Comparison of ENCODE assay signal across 22 cellular contexts in the genomic region with DNA sequence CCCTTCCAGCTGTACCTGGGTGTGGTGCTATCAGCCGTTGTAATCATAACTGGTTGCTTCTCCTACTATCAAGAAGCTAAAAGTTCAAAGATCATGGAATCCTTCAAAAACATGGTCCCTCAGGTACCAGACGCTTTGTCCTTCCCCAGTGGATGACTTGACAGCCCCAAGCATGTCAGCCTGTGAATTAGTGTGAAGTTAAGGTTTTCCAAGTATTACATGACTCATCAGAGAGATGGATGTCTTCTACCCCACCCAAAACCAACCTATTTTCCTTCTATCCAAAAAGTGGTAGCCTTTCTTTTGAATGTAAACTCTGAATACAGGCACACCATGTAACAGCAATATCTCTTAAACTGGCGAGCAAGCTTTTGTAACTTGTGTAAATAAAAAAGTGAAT. TPM values are rescaled to one million over a fixed set of nuclear protein-coding genes. Genes with fewer than 3 reads are reported as not detected.
DNase-seq lines count a peak whose midpoint lies in the region; ATAC-seq and TF ChIP-seq lines count a peak whose summit lies in the region.
"Had no signal": no experiment of that assay in that cellular context is flagged by ENCODE, and none has a peak within 500 bp of the region (broad histone marks: within the 10 kb centered on the region; RNA-seq: fewer than 3 reads in every experiment).

No MANE protein-coding gene starts in this region.

- H3K27ac ChIP-seq in A673 (ENCODE audit: low read depth, low read length, poor library complexity, severe bottlenecking) (peak overlapping the region; percentile 48), body of pancreas (peak overlapping the region in 3 of 4 donors; percentile 2 to 17 (median 10))
- H3K27ac ChIP-seq: colonic mucosa, tibial nerve had no signal

- WGBS in body of pancreas, 2 donors, result 73 to 80% methylated on average over 3 of the region's 3 CpGs

- CTCF ChIA-PET in activated CD4-positive, alpha-beta T cell treated with anti-CD3 and anti-CD28 coated beads, Interleukin-2, amount 10 ng/mL, durations not matched to agents 7 days and 5 days (lab: Charles Lee), result interaction anchor here (1.0 to 1.8 kb wide), 4 partner anchors 11 to 97 kb away, joined by 4 to 5 read pairs (median 4); no protein-coding TSS in a partner anchor
- CTCF ChIA-PET in A673 (lab: Charles Lee), result no interaction called here
- CTCF ChIA-PET in T-cell (lab: Charles Lee), result interaction anchor here in 1 of 2 donors (1.6 kb wide), 1 partner anchor 20 kb away, joined by 3 read pairs; no protein-coding TSS in a partner anchor

- H3K27me3 ChIP-seq in A673 (replicated peaks; ENCODE audit: insufficient read depth, low read depth, low read length, poor library complexity) (no peaks in the 10 kb centered on the region), body of pancreas (no peaks in the 10 kb centered on the region)
- H3K27me3 ChIP-seq: colonic mucosa, MG63, tibial nerve had no signal

- no peak for ATAC-seq in T-cell (replicated peaks in 1 of 4)
- no peak for ATAC-seq in body of pancreas
- ATAC-seq in HG03280 (IDR thresholded peaks at IDR 0.05; ENCODE audit: unreplicated experiment), result no peak
- ATAC-seq in HG02571 (IDR thresholded peaks at IDR 0.05; ENCODE audit: unreplicated experiment), result no peak
- no peak for ATAC-seq in GM18858 (IDR thresholded peaks at IDR 0.05; ENCODE audit: unreplicated experiment)
- ATAC-seq: GM23338, right cardiac atrium had no signal

- H3K9me3 ChIP-seq in A673 (ENCODE audit: low read depth, low read length, poor library complexity, severe bottlenecking) (no peaks in the 10 kb centered on the region), body of pancreas (no peaks in the 10 kb centered on the region)
- H3K9me3 ChIP-seq: colonic mucosa, MG63, tibial nerve had no signal

- no peak for TF ChIP-seq POLR2A in body of pancreas (IDR thresholded peaks at IDR 0.05)

- H3K27ac Mint-ChIP-seq in activated CD4-positive, alpha-beta T cell treated with anti-CD3 and anti-CD28 coated beads, Interleukin-2, amount 10 ng/mL, durations not matched to agents 7 days and 5 days, result peak overlapping the region; percentile 20
- peak overlapping the region; percentile 79 to 85 for H3K27ac Mint-ChIP-seq in T-cell

- peaks cover 62% of the 10 kb centered on the region for H3K4me1 Mint-ChIP-seq in activated CD4-positive, alpha-beta T cell treated with anti-CD3 and anti-CD28 coated beads, Interleukin-2, amount 10 ng/mL, durations not matched to agents 7 days and 5 days
- H3K4me1 Mint-ChIP-seq in T-cell, result peaks cover 64 to 87% (median 83%) of the 10 kb centered on the region in 3 donors
- H3K4me1 Mint-ChIP-seq: GM23338 had no signal

- DNase-seq in activated CD4-positive, alpha-beta T cell treated with anti-CD3 and anti-CD28 coated beads, Interleukin-2, amount 10 ng/mL, durations not matched to agents 7 days and 5 days, result no peak
- no peak for DNase-seq in activated CD4-positive, alpha-beta T cell treated with anti-CD3 and anti-CD28 coated beads for 4 hours
- DNase-seq in A673 (ENCODE audit: low spot score), result no peak
- DNase-seq in T-cell, result no peak
- no peak for DNase-seq in body of pancreas
- DNase-seq: activated CD4-positive, CD25-positive, alpha-beta regulatory T cell; activated gamma-delta T cell treated with Interleukin-2 at 50 U/mL for 16 hours; colonic mucosa; DMS 273 treated with DMSO at 0.1 percent for 48 hours; effector CD4-positive, alpha-beta T cell; left ventricle myocardium superior; MG63; NCI-H1105; NCI-H187; NCI-H2171; right cardiac atrium; stimulated activated CD4-positive, alpha-beta T cell treated with anti-CD3 and anti-CD28 coated beads, Interleukin-1b, Interleukin-23, amount 100 ng/mL, for 48 hours had no signal

- intact Hi-C loops in A673 (cut with micrococcal nuclease; ENCODE audit: unreplicated experiment) (no loop called here), body of pancreas (cut with DNase I) (no loop called here)

- H3K36me3 ChIP-seq in A673 (ENCODE audit: insufficient read depth, low read length, poor library complexity, severe bottlenecking), result peaks cover 99% of the 10 kb centered on the region
- H3K36me3 ChIP-seq in body of pancreas (replicated peaks in 1 of 2; ENCODE audit: insufficient read depth in 1 of 2, low read depth in 2 of 2), result peaks cover 16 to 49% of the 10 kb centered on the region in 2 donors

- no TSS peak for BruUV-seq in A673 (replicated peaks; lab: Mats Ljungman, UMichigan)

- H3K27me3 Mint-ChIP-seq in activated CD4-positive, alpha-beta T cell treated with anti-CD3 and anti-CD28 coated beads, Interleukin-2, amount 10 ng/mL, durations not matched to agents 7 days and 5 days, result no peaks in the 10 kb centered on the region
- no peaks in the 10 kb centered on the region for H3K27me3 Mint-ChIP-seq in T-cell

- H3K4me3 ChIP-seq in A673 (ENCODE audit: low read depth, low read length, poor library complexity, severe bottlenecking), result no peak overlapping the region
- no peak overlapping the region for H3K4me3 ChIP-seq in body of pancreas
- H3K4me3 ChIP-seq: colonic mucosa, GM23338, MG63, tibial nerve had no signal

- POLR2A ChIA-PET in activated CD4-positive, alpha-beta T cell treated with anti-CD3 and anti-CD28 coated beads, Interleukin-2, amount 10 ng/mL, durations not matched to agents 7 days and 5 days (lab: Charles Lee), result no interaction called here
- POLR2A ChIA-PET in A673 (lab: Charles Lee; ENCODE audit: low non-redundant PET) (no interaction called here), T-cell (lab: Charles Lee) (interaction anchor here in 1 of 2 donors (0.5 to 0.7 kb wide), 2 partner anchors 60 to 62 kb away, joined by 3 to 5 read pairs; no protein-coding TSS in a partner anchor)

- peaks cover 80% of the 10 kb centered on the region for H3K4me1 ChIP-seq in A673 (ENCODE audit: insufficient read depth, low read length, poor library complexity, severe bottlenecking)
- peaks cover 58% of the 10 kb centered on the region for H3K4me1 ChIP-seq in body of pancreas

- H3K4me3 Mint-ChIP-seq in activated CD4-positive, alpha-beta T cell treated with anti-CD3 and anti-CD28 coated beads, Interleukin-2, amount 10 ng/mL, durations not matched to agents 7 days and 5 days, result no peak overlapping the region
- H3K4me3 Mint-ChIP-seq in T-cell, result no peak overlapping the region
- H3K4me3 Mint-ChIP-seq: GM23338 had no signal

- peaks cover 87% of the 10 kb centered on the region for H3K36me3 Mint-ChIP-seq in activated CD4-positive, alpha-beta T cell treated with anti-CD3 and anti-CD28 coated beads, Interleukin-2, amount 10 ng/mL, durations not matched to agents 7 days and 5 days (ENCODE audit: low read depth)
- H3K36me3 Mint-ChIP-seq in T-cell, result peaks cover 77% of the 10 kb centered on the region

- TF ChIP-seq CTCF in A673 (conservative IDR thresholded peaks at IDR 0.05; ENCODE audit: low read depth, low read length), result no peak
- TF ChIP-seq CTCF in body of pancreas (IDR thresholded peaks at IDR 0.05), result no peak

- no peaks in the 10 kb centered on the region for H3K9me3 Mint-ChIP-seq in activated CD4-positive, alpha-beta T cell treated with anti-CD3 and anti-CD28 coated beads, Interleukin-2, amount 10 ng/mL, durations not matched to agents 7 days and 5 days
- H3K9me3 Mint-ChIP-seq in T-cell, result no peaks in the 10 kb centered on the region
- H3K9me3 Mint-ChIP-seq: GM23338 had no signal

RNA-seq across cellular contexts. Expression of a gene that starts 15.1 kb away (rescaled TPM):
- 100 to 1,000 TPM; 260 to 274 TPM for total RNA-seq in activated CD4-positive, alpha-beta T cell treated with anti-CD3 and anti-CD28 coated beads, Interleukin-2, amount 10 ng/mL, durations not matched to agents 7 days and 5 days
- total RNA-seq in A673 (2021) (1,293 and 1,420 TPM in 2 replicates), T-cell (100 to 1,000 TPM; 230 to 292 (median 266) TPM), body of pancreas (100 to 1,000 TPM; 423 to 593 TPM)
